In the genomic region with DNA sequence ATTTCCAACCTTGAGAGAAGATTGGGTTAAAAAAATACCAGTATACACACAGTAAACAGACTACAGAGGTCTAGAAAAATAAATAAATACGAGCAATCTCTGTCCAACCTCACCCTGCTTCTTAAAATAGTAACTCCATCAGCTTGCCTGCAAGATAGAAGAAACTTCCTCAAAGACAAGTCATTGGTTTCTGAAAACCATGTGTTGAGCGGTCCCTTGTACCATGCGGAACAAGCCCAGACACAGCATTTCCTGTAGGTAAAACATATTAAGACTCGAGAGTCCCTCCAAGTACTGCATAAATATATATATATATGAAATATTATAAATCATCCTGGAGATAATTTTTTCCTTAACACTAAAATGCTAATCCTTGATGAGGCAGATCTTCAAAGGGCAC, we compare ENCODE assay signal across 1 cellular context.
TF ChIP-seq lines count a peak whose summit lies in the region.

No MANE protein-coding gene starts in this region.

TF ChIP-seq in GM12878, 131 proteins besides CTCF, POLR2A, EP300 and RAD21 (continued from another document):
- TF ChIP-seq, protein P1, sequence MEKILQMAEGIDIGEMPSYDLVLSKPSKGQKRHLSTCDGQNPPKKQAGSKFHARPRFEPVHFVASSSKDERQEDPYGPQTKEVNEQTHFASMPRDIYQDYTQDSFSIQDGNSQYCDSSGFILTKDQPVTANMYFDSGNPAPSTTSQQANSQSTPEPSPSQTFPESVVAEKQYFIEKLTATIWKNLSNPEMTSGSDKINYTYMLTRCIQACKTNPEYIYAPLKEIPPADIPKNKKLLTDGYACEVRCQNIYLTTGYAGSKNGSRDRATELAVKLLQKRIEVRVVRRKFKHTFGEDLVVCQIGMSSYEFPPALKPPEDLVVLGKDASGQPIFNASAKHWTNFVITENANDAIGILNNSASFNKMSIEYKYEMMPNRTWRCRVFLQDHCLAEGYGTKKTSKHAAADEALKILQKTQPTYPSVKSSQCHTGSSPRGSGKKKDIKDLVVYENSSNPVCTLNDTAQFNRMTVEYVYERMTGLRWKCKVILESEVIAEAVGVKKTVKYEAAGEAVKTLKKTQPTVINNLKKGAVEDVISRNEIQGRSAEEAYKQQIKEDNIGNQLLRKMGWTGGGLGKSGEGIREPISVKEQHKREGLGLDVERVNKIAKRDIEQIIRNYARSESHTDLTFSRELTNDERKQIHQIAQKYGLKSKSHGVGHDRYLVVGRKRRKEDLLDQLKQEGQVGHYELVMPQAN (conservative IDR thresholded peaks at IDR 0.05), result no peak
- TF ChIP-seq LARP7 (IDR thresholded peaks at IDR 0.05) (no peak), WRNIP1 (IDR thresholded peaks at IDR 0.05; ENCODE audit: borderline replicate concordance, low read depth, low read length) (no peak), CBX3 (IDR thresholded peaks at IDR 0.05; ENCODE audit: borderline replicate concordance, low read depth) (no peak), RELA (IDR thresholded peaks at IDR 0.05; ENCODE audit: borderline replicate concordance, partially characterized antibody) (no peak)
- TF ChIP-seq, protein P2, sequence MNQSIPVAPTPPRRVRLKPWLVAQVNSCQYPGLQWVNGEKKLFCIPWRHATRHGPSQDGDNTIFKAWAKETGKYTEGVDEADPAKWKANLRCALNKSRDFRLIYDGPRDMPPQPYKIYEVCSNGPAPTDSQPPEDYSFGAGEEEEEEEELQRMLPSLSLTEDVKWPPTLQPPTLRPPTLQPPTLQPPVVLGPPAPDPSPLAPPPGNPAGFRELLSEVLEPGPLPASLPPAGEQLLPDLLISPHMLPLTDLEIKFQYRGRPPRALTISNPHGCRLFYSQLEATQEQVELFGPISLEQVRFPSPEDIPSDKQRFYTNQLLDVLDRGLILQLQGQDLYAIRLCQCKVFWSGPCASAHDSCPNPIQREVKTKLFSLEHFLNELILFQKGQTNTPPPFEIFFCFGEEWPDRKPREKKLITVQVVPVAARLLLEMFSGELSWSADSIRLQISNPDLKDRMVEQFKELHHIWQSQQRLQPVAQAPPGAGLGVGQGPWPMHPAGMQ (IDR thresholded peaks at IDR 0.05; ENCODE audit: borderline replicate concordance), result no peak
